ENCODE assay signal across 1 cellular context in the genomic region with DNA sequence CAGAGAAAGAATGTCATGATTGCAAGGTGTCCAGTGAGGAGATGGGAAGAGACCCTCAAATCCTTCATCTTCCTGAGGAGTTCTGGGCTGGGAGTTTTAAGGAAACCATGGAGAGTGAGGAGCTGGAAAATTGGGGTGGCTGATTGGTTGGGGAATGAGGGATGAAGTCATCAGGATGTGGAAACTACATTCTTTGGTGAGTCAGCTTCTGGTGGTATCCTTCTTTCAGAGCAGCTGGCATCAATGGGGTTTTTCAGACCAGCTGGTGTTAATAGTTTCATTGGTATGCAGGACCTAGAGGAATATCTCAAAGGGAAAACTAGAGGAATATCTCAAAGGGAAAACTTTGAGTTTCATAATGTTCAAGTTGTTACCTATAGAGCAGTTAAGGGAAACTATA.
A peak's percentile ranks its signal among the peaks of the same experiment; 100 is the strongest.
TF ChIP-seq lines count a peak whose summit lies in the region.

No MANE protein-coding gene starts in this region.

TF ChIP-seq in endothelial cell of umbilical vein, 7 proteins besides CTCF, POLR2A, EP300 and RAD21:
- no peak for TF ChIP-seq MYC (IDR thresholded peaks at IDR 0.05; ENCODE audit: low read depth, low read length)
- peak; percentile 85 for TF ChIP-seq FOS (IDR thresholded peaks at IDR 0.05; ENCODE audit: borderline replicate concordance, insufficient read depth, low read length)
- no peak for TF ChIP-seq EZH2 (IDR thresholded peaks at IDR 0.05; ENCODE audit: borderline replicate concordance, low read depth, low read length, severe bottlenecking)
- no peak for TF ChIP-seq GATA2 (IDR thresholded peaks at IDR 0.05; ENCODE audit: insufficient read depth, insufficient read length, low read depth, low read length)
- TF ChIP-seq POLR2AphosphoS5 (IDR thresholded peaks at IDR 0.05; ENCODE audit: insufficient read depth, low read depth, low read length) = peak; percentile 46
- TF ChIP-seq MAX (IDR thresholded peaks at IDR 0.05; ENCODE audit: insufficient read depth, insufficient read length) = no peak
- peak; percentile 97 for TF ChIP-seq JUN (IDR thresholded peaks at IDR 0.05; ENCODE audit: borderline replicate concordance, insufficient read depth, insufficient read length, low read depth)
